10 cellular contexts compared by ENCODE assay signal in genomic region chr17:21194688-21195087, GRCh38. TPM values are rescaled to one million over a fixed set of nuclear protein-coding genes. Genes with fewer than 3 reads are reported as not detected.
DNase-seq lines count a peak whose midpoint lies in the region; ATAC-seq and TF ChIP-seq lines count a peak whose summit lies in the region.
"Had no signal": no experiment of that assay in that cellular context is flagged by ENCODE, and none has a peak within 500 bp of the region (broad histone marks: within the 10 kb centered on the region; RNA-seq: fewer than 3 reads in every experiment).

No MANE protein-coding gene starts in this region.

- H3K9ac ChIP-seq in mesenchymal stem cell (ENCODE audit: low read length), result peak overlapping the region; percentile 35

- H3K27ac ChIP-seq in right atrium auricular region, result peak overlapping the region in 1 of 2 donors; percentile 16
- no peak overlapping the region for H3K27ac ChIP-seq in mesenchymal stem cell (ENCODE audit: low read length, poor library complexity, severe bottlenecking)
- H3K27ac ChIP-seq in aorta (ENCODE audit: low read depth in 1 of 2, low read length in 2 of 2), result no peak overlapping the region

- H3K27me3 ChIP-seq in right atrium auricular region (no peaks in the 10 kb centered on the region), mesenchymal stem cell (ENCODE audit: control insufficient read depth in 1 of 2, insufficient read depth in 1 of 2, low read length in 2 of 2) (no peaks in the 10 kb centered on the region), aorta (ENCODE audit: control insufficient read depth in 1 of 2, insufficient read depth in 2 of 2, low read length in 1 of 2) (no peaks in the 10 kb centered on the region)

- no peak overlapping the region for H2BK15ac ChIP-seq in mesenchymal stem cell (ENCODE audit: low read depth, poor library complexity, severe bottlenecking)

- H2AK5ac ChIP-seq in mesenchymal stem cell (ENCODE audit: low read length, severe bottlenecking), result no peak overlapping the region

- H2AFZ ChIP-seq in mesenchymal stem cell (ENCODE audit: low read depth, low read length), result no peak overlapping the region

- peak overlapping the region; percentile 17 for H3K27ac Mint-ChIP-seq in chondrocyte (ENCODE audit: unreplicated experiment)

- peaks cover 37% of the 10 kb centered on the region for H3K79me1 ChIP-seq in mesenchymal stem cell (replicated peaks; ENCODE audit: low read length, poor library complexity, severe bottlenecking)

- H3K4ac ChIP-seq in mesenchymal stem cell (ENCODE audit: low read depth in 1 of 2, low read length in 2 of 2), result no peak overlapping the region

- intact Hi-C loops in Right ventricle myocardium superior (cut with DNase I) (no loop called here), aorta (cut with DNase I) (no loop called here)

- H3K4me1 ChIP-seq in right atrium auricular region, result peaks cover 0 to 24% of the 10 kb centered on the region in 2 donors
- peaks cover 3% of the 10 kb centered on the region for H3K4me1 ChIP-seq in mesenchymal stem cell (ENCODE audit: control insufficient read depth, insufficient read depth, low read depth, low read length)
- H3K4me1 ChIP-seq in aorta (ENCODE audit: control insufficient read depth in 1 of 2, insufficient read depth in 2 of 2, low read length in 2 of 2), result no peaks in the 10 kb centered on the region

- ATAC-seq in Right ventricle myocardium superior (ENCODE audit: poor library complexity), result peak; percentile 68
- peak; percentile 23 for ATAC-seq in aorta (ENCODE audit: low FRiP score)
- ATAC-seq in HG02885 (IDR thresholded peaks at IDR 0.05; ENCODE audit: poor library complexity, unreplicated experiment), result no peak
- ATAC-seq in activated CD4-positive, CD25-positive, alpha-beta regulatory T cell treated with anti-CD3 and anti-CD28 coated beads, Interleukin-2, amount 50 U/mL, for 24 hours, result no peak

- H4K8ac ChIP-seq in mesenchymal stem cell (ENCODE audit: low read length), result no peak overlapping the region

- H3K4me3 Mint-ChIP-seq in chondrocyte (ENCODE audit: unreplicated experiment), result no peak overlapping the region

- no peaks in the 10 kb centered on the region for H3K27me3 Mint-ChIP-seq in chondrocyte (ENCODE audit: low read depth)

- H3K9me3 Mint-ChIP-seq in chondrocyte (ENCODE audit: low read depth), result no peaks in the 10 kb centered on the region

- H3K9me3 ChIP-seq in right atrium auricular region (no peaks in the 10 kb centered on the region), mesenchymal stem cell (ENCODE audit: control insufficient read depth, low read length) (no peaks in the 10 kb centered on the region), aorta (ENCODE audit: control insufficient read depth, low read length) (no peaks in the 10 kb centered on the region)

- H4K91ac ChIP-seq in mesenchymal stem cell (ENCODE audit: low read length), result peak overlapping the region; percentile 32

- no peak overlapping the region for H3K23ac ChIP-seq in mesenchymal stem cell (ENCODE audit: low read length in 2 of 2)

- DNase-seq in Right ventricle myocardium superior, result peak; percentile 70
- DNase-seq in right atrium auricular region (ENCODE audit: low spot score), result no peak
- DNase-seq in chondrocyte (ENCODE audit: low spot score), result no peak
- DNase-seq in mesenchymal stem cell, result no peak
- no peak for DNase-seq in aorta
- no peak for DNase-seq in SKM-1 treated with dmso at 0.1 percent for 144 hours (lab: John Stamatoyannopoulos, UW; ENCODE audit: unreplicated experiment)
- DNase-seq: AML-193; stimulated activated CD4-positive, alpha-beta T cell treated with anti-CD3 and anti-CD28 coated beads, Interleukin-2, amount 100 ng/mL, for 24 hours had no signal

- peaks cover 24% of the 10 kb centered on the region for H3K36me3 ChIP-seq in right atrium auricular region
- H3K36me3 ChIP-seq in mesenchymal stem cell (ENCODE audit: control insufficient read depth in 1 of 2, insufficient read depth in 2 of 2, low read depth in 1 of 2, low read length in 2 of 2), result peaks cover 49 to 57% of the 10 kb centered on the region in 2 experiments
- H3K36me3 ChIP-seq in aorta (ENCODE audit: control insufficient read depth in 1 of 2, insufficient read depth in 2 of 2, low read length in 1 of 2), result peaks cover 0 to 7% of the 10 kb centered on the region in 2 donors

- H3K14ac ChIP-seq in mesenchymal stem cell (ENCODE audit: low read length in 2 of 2), result no peak overlapping the region

- WGBS in mesenchymal stem cell, result 95% methylated on average over 4 of the region's 5 CpGs
- 24 to 25% methylated on average over 5 of the region's 5 CpGs for WGBS in aorta, 2 donors

- no peak overlapping the region for H3K4me2 ChIP-seq in mesenchymal stem cell (ENCODE audit: low read length, poor library complexity, severe bottlenecking)

- no peak overlapping the region for H2BK12ac ChIP-seq in mesenchymal stem cell (ENCODE audit: low read length in 2 of 2)

- peaks cover 15% of the 10 kb centered on the region for H3K4me1 Mint-ChIP-seq in chondrocyte (ENCODE audit: low read depth)

- H3K4me3 ChIP-seq in right atrium auricular region (no peak overlapping the region), mesenchymal stem cell (ENCODE audit: insufficient read depth in 1 of 2, low read depth in 1 of 2, low read length in 2 of 2) (peak overlapping the region in 1 of 2 experiments; percentile 62), aorta (ENCODE audit: low read length in 2 of 2) (no peak overlapping the region)

- H3K18ac ChIP-seq in mesenchymal stem cell (ENCODE audit: low read depth in 1 of 2, low read length in 2 of 2), result no peak overlapping the region

- H3K36me3 Mint-ChIP-seq in chondrocyte (ENCODE audit: low read depth), result peaks cover 28% of the 10 kb centered on the region

- H2BK5ac ChIP-seq in mesenchymal stem cell (ENCODE audit: low read depth, low read length, poor library complexity, severe bottlenecking), result no peak overlapping the region

- TF ChIP-seq CTCF in right atrium auricular region (IDR thresholded peaks at IDR 0.05) (no peak), chondrocyte (IDR thresholded peaks at IDR 0.05) (no peak)

- H2BK120ac ChIP-seq in mesenchymal stem cell (ENCODE audit: low read depth, low read length), result no peak overlapping the region

RNA-seq across cellular contexts. Expression of gene TMEM11, which starts 19.3 kb away (rescaled TPM):
- total RNA-seq in Right ventricle myocardium superior (31.9 TPM), right atrium auricular region (10 to 100 TPM; 25.5 to 27.2 TPM), chondrocyte (24.3 to 28.1 TPM (median 24.7 TPM) in 3 replicates), aorta (10 to 100 TPM; 16.8 to 17.7 TPM)
- polyA plus RNA-seq in mesenchymal stem cell (2013, experiment 1 of 2), result 25.7 TPM
- 26.0 TPM for polyA plus RNA-seq in mesenchymal stem cell (2013, experiment 2 of 2)
- polyA plus RNA-seq in aorta, result 10 to 100 TPM; 18.1 to 24.5 TPM

RNA-seq across cellular contexts. Expression of gene NATD1, which starts 58.5 kb away (rescaled TPM):
- total RNA-seq in Right ventricle myocardium superior, result 19.1 TPM
- total RNA-seq in right atrium auricular region, result 10 to 100 TPM; 15.4 to 17.0 TPM
- 8.2 to 18.6 TPM (median 17.2 TPM) in 3 replicates for total RNA-seq in chondrocyte
- 3.2 TPM for polyA plus RNA-seq in mesenchymal stem cell (2013, experiment 1 of 2)
- polyA plus RNA-seq in mesenchymal stem cell (2013, experiment 2 of 2), result 3.2 TPM
- 10 to 100 TPM in 1 of 2 donors, 1 to 10 TPM in 1; 7.2 to 13.4 TPM for total RNA-seq in aorta
- polyA plus RNA-seq in aorta, result 1 to 10 TPM; 3.6 to 6.2 TPM

Comparison
In these comparisons a context has a peak if more than half of its experiments do, and no peak if none do; other contexts are left out.
1. ATAC-seq: peak in Right ventricle myocardium superior (single experiment) and aorta (single experiment); none in HG02885 (single experiment) and activated CD4-positive, CD25-positive, alpha-beta regulatory T cell treated with anti-CD3 and anti-CD28 coated beads, Interleukin-2, amount 50 U/mL, for 24 hours (0 of 2).